In genomic region chr19:33559996-33560395, GRCh38 we compare ENCODE assay signal across 27 cellular contexts.
"Had no signal": no experiment of that assay in that cellular context is flagged by ENCODE, and none has a peak within 500 bp of the region (broad histone marks: within the 10 kb centered on the region; RNA-seq: fewer than 3 reads in every experiment).

No MANE protein-coding gene starts in this region.

- H3K27ac ChIP-seq: colonic mucosa, esophagus muscularis mucosa, foreskin keratinocyte, gastroesophageal sphincter, heart left ventricle, hepatocyte, left lung, ovary, right lobe of liver, thoracic aorta, tibial nerve, upper lobe of left lung, uterus had no signal

- H3K4me3 Mint-ChIP-seq: dendritic cell treated with granulocyte-macrophage colony-stimulating factor and Interleukin-4, amounts not matched to agents 40 ng/mL and 50 ng/mL, for 4 days; naive B cell; nephron progenitor cell; stimulated activated naive B cell treated with anti-CD40 and anti-IgM and Interleukin-4, amounts not matched to agents 10 μg/mL and 1 μg/mL and 100 μg/mL, for 72 hours; stimulated activated naive CD8-positive, alpha-beta T cell treated with anti-CD3 and anti-CD28 coated beads, Interleukin-15, Interleukin-2, amounts not matched to agents 100 ng/mL and 50 ng/mL, for 24 hours had no signal

- H3K4me2 ChIP-seq: hepatocyte had no signal

- H3K27ac Mint-ChIP-seq: dendritic cell treated with granulocyte-macrophage colony-stimulating factor and Interleukin-4, amounts not matched to agents 40 ng/mL and 50 ng/mL, for 4 days; naive B cell; stimulated activated naive B cell treated with anti-CD40 and anti-IgM and Interleukin-4, amounts not matched to agents 10 μg/mL and 1 μg/mL and 100 μg/mL, for 72 hours; stimulated activated naive CD8-positive, alpha-beta T cell treated with anti-CD3 and anti-CD28 coated beads, Interleukin-15, Interleukin-2, amounts not matched to agents 100 ng/mL and 50 ng/mL, for 24 hours had no signal

- H3K9me3 Mint-ChIP-seq: dendritic cell treated with granulocyte-macrophage colony-stimulating factor and Interleukin-4, amounts not matched to agents 40 ng/mL and 50 ng/mL, for 4 days; naive B cell; nephron progenitor cell; stimulated activated naive B cell treated with anti-CD40 and anti-IgM and Interleukin-4, amounts not matched to agents 10 μg/mL and 1 μg/mL and 100 μg/mL, for 72 hours; stimulated activated naive CD8-positive, alpha-beta T cell treated with anti-CD3 and anti-CD28 coated beads, Interleukin-15, Interleukin-2, amounts not matched to agents 100 ng/mL and 50 ng/mL, for 24 hours had no signal

- H3K79me2 ChIP-seq: hepatocyte had no signal

- H3K27me3 ChIP-seq: colonic mucosa, ovary, right lobe of liver, upper lobe of left lung, uterus had no signal

- H3K4me1 Mint-ChIP-seq: nephron progenitor cell; stimulated activated naive B cell treated with anti-CD40 and anti-IgM and Interleukin-4, amounts not matched to agents 10 μg/mL and 1 μg/mL and 100 μg/mL, for 72 hours had no signal

- DNase-seq: central memory CD4-positive, alpha-beta T cell; colonic mucosa; effector CD8-positive, alpha-beta T cell; foreskin keratinocyte; heart left ventricle; kidney; left cardiac atrium; left lung; mammary epithelial cell; naive B cell; nephron progenitor cell; occipital lobe; ovary; retina; right lobe of liver; stimulated activated CD4-positive, alpha-beta T cell treated with anti-CD3 and anti-CD28 coated beads, Interleukin-4, amount 100 ng/mL, for 4 hours; stimulated activated naive B cell treated with anti-CD40 and anti-IgM and Interleukin-4, amounts not matched to agents 10 μg/mL and 1 μg/mL and 100 μg/mL, for 72 hours; upper lobe of left lung; uterus had no signal

- H3K36me3 ChIP-seq: colonic mucosa, esophagus muscularis mucosa, gastroesophageal sphincter, heart left ventricle, left lung, ovary, right lobe of liver, thoracic aorta, tibial nerve, upper lobe of left lung, uterus had no signal

- H3K4me3 ChIP-seq: colonic mucosa, esophagus muscularis mucosa, gastroesophageal sphincter, heart left ventricle, hepatocyte, left lung, ovary, right lobe of liver, thoracic aorta, tibial nerve, upper lobe of left lung, uterus had no signal

- ATAC-seq: foreskin keratinocyte; gastroesophageal sphincter; heart left ventricle; left cardiac atrium; left lung; right lobe of liver; stimulated activated naive B cell treated with anti-CD40 and anti-IgM and Interleukin-4, amounts not matched to agents 10 μg/mL and 1 μg/mL and 100 μg/mL, for 72 hours had no signal

- H3K4me1 ChIP-seq: colonic mucosa, esophagus muscularis mucosa, gastroesophageal sphincter, heart left ventricle, left lung, right lobe of liver, tibial nerve, upper lobe of left lung, uterus had no signal

- FAIRE-seq: endothelial cell of umbilical vein, kidney had no signal

- H2AFZ ChIP-seq: hepatocyte had no signal

- H3K36me3 Mint-ChIP-seq: naive B cell; stimulated activated naive B cell treated with anti-CD40 and anti-IgM and Interleukin-4, amounts not matched to agents 10 μg/mL and 1 μg/mL and 100 μg/mL, for 72 hours had no signal

- H3K9me3 ChIP-seq: colonic mucosa, esophagus muscularis mucosa, gastroesophageal sphincter, heart left ventricle, left lung, ovary, right lobe of liver, thoracic aorta, tibial nerve, upper lobe of left lung, uterus had no signal
